Comparison of ENCODE assay signal across 11 cellular contexts in the genomic region with DNA sequence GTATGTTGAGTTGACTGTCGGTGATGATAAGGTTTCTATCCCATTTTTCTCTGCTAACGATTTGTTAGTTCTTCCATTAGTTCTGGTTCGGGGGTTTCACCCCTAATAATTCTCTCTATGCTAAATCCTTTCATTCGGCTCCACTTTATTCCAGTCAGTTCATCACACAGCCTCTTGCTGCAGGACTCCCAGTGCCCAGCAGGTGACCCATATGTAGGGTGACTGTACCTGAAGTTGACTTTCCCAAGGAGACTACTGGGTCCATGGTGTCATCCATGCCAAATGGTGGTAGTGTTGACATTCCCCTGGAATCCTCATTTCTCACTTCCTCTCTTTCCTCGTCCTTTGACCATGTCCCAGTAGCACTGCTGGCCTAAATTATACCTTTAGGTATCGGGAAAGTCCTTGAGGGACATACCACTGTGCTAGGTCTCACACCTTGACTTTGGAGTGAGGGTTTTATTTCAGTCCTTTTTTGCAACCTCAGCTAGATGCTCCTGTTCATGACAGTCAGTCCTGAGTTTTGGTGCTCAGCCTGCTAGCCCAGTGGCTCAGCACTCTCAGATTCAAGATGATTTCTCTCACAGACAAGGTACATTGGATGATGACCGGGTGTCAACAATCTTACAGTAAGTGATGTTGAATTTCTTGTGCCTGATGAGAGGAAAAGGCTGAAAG.
DNase-seq lines count a peak whose midpoint lies in the region; ATAC-seq and TF ChIP-seq lines count a peak whose summit lies in the region.
"Had no signal": no experiment of that assay in that cellular context is flagged by ENCODE, and none has a peak within 500 bp of the region (broad histone marks: within the 10 kb centered on the region; RNA-seq: fewer than 3 reads in every experiment).

No MANE protein-coding gene starts in this region.

- H3K27me3 Mint-ChIP-seq in naive B cell = peaks cover 0 to 8% (median 6%) of the 10 kb centered on the region in 3 donors

- H3K4me2 ChIP-seq in OCI-LY7 (ENCODE audit: low read length) = peak overlapping the region; percentile 31; the same call in 1 of the 2 replicates

- peak overlapping the region in 4 of 8 donors; percentile 17 to 80 (median 44) for H3K4me3 Mint-ChIP-seq in naive B cell
- H3K4me3 Mint-ChIP-seq: CD8-positive, alpha-beta memory T cell had no signal

- H3K9me3 Mint-ChIP-seq in naive B cell = peaks cover 0 to 8% (median 0%) of the 10 kb centered on the region in 7 donors

- H3K27ac ChIP-seq in OCI-LY7 (ENCODE audit: low read depth, low read length, poor library complexity, severe bottlenecking) (no peak overlapping the region), WERI-Rb-1 (no peak overlapping the region)
- H3K27ac ChIP-seq: esophagus squamous epithelium, GM23248 had no signal

- H3K9me2 ChIP-seq in OCI-LY7 (ENCODE audit: insufficient read depth, low read length) = no peaks in the 10 kb centered on the region

- no peaks in the 10 kb centered on the region for H3K79me2 ChIP-seq in OCI-LY7 (ENCODE audit: insufficient read depth, low read depth, low read length)

- H3K36me3 ChIP-seq in OCI-LY7 (ENCODE audit: insufficient read depth, low read length) (no peaks in the 10 kb centered on the region), WERI-Rb-1 (no peaks in the 10 kb centered on the region)
- H3K36me3 ChIP-seq: esophagus squamous epithelium had no signal

- peak; percentile 5 for ATAC-seq in GM18909 (IDR thresholded peaks at IDR 0.05; ENCODE audit: poor library complexity, unreplicated experiment)
- ATAC-seq in HG02798 (IDR thresholded peaks at IDR 0.05; ENCODE audit: poor library complexity, unreplicated experiment) = peak; percentile 3
- no peak for ATAC-seq in naive B cell (ENCODE audit: low read depth in 2 of 2)

- H3K4me1 Mint-ChIP-seq in naive B cell = peaks cover 21 to 24% (median 23%) of the 10 kb centered on the region in 3 donors
- H3K4me1 Mint-ChIP-seq: CD8-positive, alpha-beta memory T cell had no signal

- TF ChIP-seq CTCF in OCI-LY7 (conservative IDR thresholded peaks at IDR 0.05; ENCODE audit: low read length) = no peak
- no peak for TF ChIP-seq CTCF in WERI-Rb-1 (IDR thresholded peaks at IDR 0.05; ENCODE audit: low read depth, low read length)

- H2AFZ ChIP-seq in OCI-LY7 (ENCODE audit: low read length) = peak overlapping the region; percentile 44; the same call in 1 of the 2 replicates
- H2AFZ ChIP-seq: GM23248 had no signal

- DNase-seq in OCI-LY7 (ENCODE audit: low spot score) (no peak), naive B cell (no peak), WERI-Rb-1 (no peak), mesenteric fat pad (ENCODE audit: low spot score) (no peak), T-helper 2 cell (no peak)
- DNase-seq: CD8-positive, alpha-beta memory T cell; cortex of kidney; esophagus squamous epithelium had no signal

- BruUV-seq in OCI-LY7 (replicated peaks; lab: Mats Ljungman, UMichigan) = no TSS peak

- H3K27ac Mint-ChIP-seq in naive B cell = peak overlapping the region; percentile 21 to 94 (median 72)
- H3K27ac Mint-ChIP-seq: CD8-positive, alpha-beta memory T cell had no signal

- H3K9me3 ChIP-seq in OCI-LY7 (ENCODE audit: low read length) (no peaks in the 10 kb centered on the region), WERI-Rb-1 (ENCODE audit: severe bottlenecking) (no peaks in the 10 kb centered on the region)
- H3K9me3 ChIP-seq: esophagus squamous epithelium had no signal

- CTCF ChIA-PET in OCI-LY7 (lab: Charles Lee; ENCODE audit: unreplicated experiment) = no interaction called here

- peaks cover 4% of the 10 kb centered on the region for H3K4me1 ChIP-seq in OCI-LY7 (ENCODE audit: insufficient read depth, low read length, poor library complexity, severe bottlenecking)
- H3K4me1 ChIP-seq: esophagus squamous epithelium had no signal

- H3K27me3 ChIP-seq in WERI-Rb-1 (ENCODE audit: insufficient read depth, low read depth, severe bottlenecking) = no peaks in the 10 kb centered on the region
- H3K27me3 ChIP-seq: esophagus squamous epithelium had no signal

- peaks cover 0 to 7% of the 10 kb centered on the region in 2 donors for H3K36me3 Mint-ChIP-seq in naive B cell
- H3K36me3 Mint-ChIP-seq: CD8-positive, alpha-beta memory T cell had no signal

- no peaks in the 10 kb centered on the region for H4K20me1 ChIP-seq in OCI-LY7 (ENCODE audit: insufficient read depth, low read length)

- intact Hi-C loops in OCI-LY7 (cut with micrococcal nuclease; ENCODE audit: unreplicated experiment) = loop anchor here (1.0 to 10.0 kb wide), 3 partner anchors 142 to 378 kb away; no protein-coding TSS in a partner anchor

- H3K4me3 ChIP-seq in OCI-LY7 (ENCODE audit: low read depth, low read length, poor library complexity, severe bottlenecking) (no peak overlapping the region), WERI-Rb-1 (ENCODE audit: low read depth, low read length) (no peak overlapping the region)
- H3K4me3 ChIP-seq: esophagus squamous epithelium, GM23248 had no signal

- POLR2A ChIA-PET in OCI-LY7 (lab: Charles Lee) = no interaction called here

Comparison
In these comparisons a context has a peak if more than half of its experiments do, and no peak if none do; other contexts are left out.
1. ATAC-seq: peak in GM18909 (single experiment) and HG02798 (single experiment); none in naive B cell (0 of 2).